Comparison of ENCODE assay signal across 1 cellular context in genomic region chr10:104077282-104078151, GRCh38.
A peak's percentile ranks its signal among the peaks of the same experiment; 100 is the strongest.
TF ChIP-seq lines count a peak whose summit lies in the region.

No MANE protein-coding gene starts in this region.

TF ChIP-seq in H1, 55 proteins besides CTCF, POLR2A, EP300 and RAD21:
- TF ChIP-seq E2F6 (IDR thresholded peaks at IDR 0.05) (0 out of 2 replicates have a peak, but pooled peaks have one; percentile 22), RXRA (IDR thresholded peaks at IDR 0.05; ENCODE audit: insufficient read depth, low read depth, low read length) (no peak)
